Comparison of ENCODE assay signal across 25 cellular contexts in the genomic region with DNA sequence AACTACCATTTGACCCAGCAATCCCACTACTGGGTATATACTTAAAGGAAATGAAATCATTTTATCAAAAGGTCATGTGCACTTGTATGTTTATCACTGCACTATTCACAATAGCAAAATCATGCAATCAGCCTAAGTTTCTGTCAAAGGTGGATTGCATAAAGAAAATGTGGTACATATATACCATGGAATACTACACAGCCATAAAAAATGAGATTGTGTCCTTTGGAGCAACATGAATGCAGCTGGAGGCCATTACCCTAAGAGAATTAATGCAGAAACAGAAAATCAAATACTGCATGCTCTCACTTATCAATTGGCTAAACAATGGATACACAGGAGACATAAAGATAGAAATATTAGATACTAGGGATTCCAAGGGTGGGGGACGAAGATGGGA. TPM values are rescaled to one million over a fixed set of nuclear protein-coding genes. Genes with fewer than 3 reads are reported as not detected.
DNase-seq lines count a peak whose midpoint lies in the region; ATAC-seq, FAIRE-seq and TF ChIP-seq lines count a peak whose summit lies in the region.
"Had no signal": no experiment of that assay in that cellular context is flagged by ENCODE, and none has a peak within 500 bp of the region (broad histone marks: within the 10 kb centered on the region; RNA-seq: fewer than 3 reads in every experiment).

No MANE protein-coding gene starts in this region.

- TF ChIP-seq EP300 in SK-N-SH (IDR thresholded peaks at IDR 0.05; ENCODE audit: borderline replicate concordance in 1 of 2, low read depth in 1 of 2, low read length in 1 of 2): no peak

- H3K36me3 ChIP-seq in SK-N-SH (replicated peaks in 1 of 2; ENCODE audit: control insufficient read depth in 1 of 2, insufficient read depth in 2 of 2, low read length in 1 of 2): peaks cover 9 to 38% of the 10 kb centered on the region in 2 experiments

- FAIRE-seq in HTR-8/SVneo (lab: Jason Lieb, UNC): peak; percentile 80
- peak; percentile 9 for FAIRE-seq in urothelium cell line (lab: Jason Lieb, UNC)
- FAIRE-seq: GM12878, GM12892, GM18507 had no signal

- no peak overlapping the region for H3K27ac ChIP-seq in SK-N-SH (ENCODE audit: low read depth in 2 of 2, low read length in 1 of 2)
- H3K27ac ChIP-seq: 22Rv1; A549; BLaER1 treated with 17β-estradiol and CSF1 and Interleukin-3, amounts not matched to agents 10 nM and 100 nM; C4-2B had no signal

- no peaks in the 10 kb centered on the region for H3K9me2 ChIP-seq in SK-N-SH

- peaks cover 2% of the 10 kb centered on the region for H3F3A ChIP-seq in SK-N-SH (replicated peaks; ENCODE audit: insufficient read depth)

- CTCF ChIA-PET in SK-N-SH (lab: Yijun Ruan, JAX): no interaction called here

- no peaks in the 10 kb centered on the region for H4K20me1 ChIP-seq in SK-N-SH (ENCODE audit: insufficient read depth)

- no peak overlapping the region for H3K4me3 ChIP-seq in SK-N-SH (ENCODE audit: low read depth in 2 of 2, low read length in 1 of 2)
- H3K4me3 ChIP-seq: A549; BLaER1 treated with 17β-estradiol and CSF1 and Interleukin-3, amounts not matched to agents 10 nM and 100 nM; GM12878 had no signal

- no peak overlapping the region for H3K9ac ChIP-seq in SK-N-SH
- H3K9ac ChIP-seq: BLaER1 treated with 17β-estradiol and CSF1 and Interleukin-3, amounts not matched to agents 10 nM and 100 nM had no signal

- peaks cover 5% of the 10 kb centered on the region for H3K79me2 ChIP-seq in SK-N-SH (ENCODE audit: insufficient read depth)

- ATAC-seq in SK-N-SH treated with all-trans-retinoic acid at 6 μM for 48 hours: no peak
- ATAC-seq: A549; CD8-positive, alpha-beta T cell; GM12878 had no signal

- no peak for TF ChIP-seq CTCF in SK-N-SH (IDR thresholded peaks at IDR 0.05)

- WGBS in SK-N-SH (ENCODE audit: low lambda C conversion rate): 95% methylated on average over 1 of the region's 1 CpG

- no peaks in the 10 kb centered on the region for H3K27me3 ChIP-seq in SK-N-SH (ENCODE audit: insufficient read depth)
- H3K27me3 ChIP-seq: BLaER1 treated with 17β-estradiol and CSF1 and Interleukin-3, amounts not matched to agents 10 nM and 100 nM had no signal

- no peak for TF ChIP-seq RAD21 in SK-N-SH (IDR thresholded peaks at IDR 0.05; ENCODE audit: low read length)

- H3K4me1 ChIP-seq in SK-N-SH (ENCODE audit: control insufficient read depth in 1 of 2, insufficient read depth in 2 of 2, low read depth in 1 of 2, low read length in 1 of 2): no peaks in the 10 kb centered on the region
- H3K4me1 ChIP-seq: A549; BLaER1 treated with 17β-estradiol and CSF1 and Interleukin-3, amounts not matched to agents 10 nM and 100 nM; Caco-2 had no signal

- POLR2A ChIA-PET in SK-N-SH (lab: Yijun Ruan, JAX): no interaction called here

- H3K9me3 ChIP-seq in SK-N-SH: no peaks in the 10 kb centered on the region
- H3K9me3 ChIP-seq: A549, Caco-2 had no signal

- H2AFZ ChIP-seq in SK-N-SH (ENCODE audit: low read depth): no peak overlapping the region

- no peak for DNase-seq in SK-N-SH
- no peak for DNase-seq in HTR-8/SVneo (ENCODE audit: insufficient read length, low spot score)
- no peak for DNase-seq in urothelium cell line (ENCODE audit: low spot score)
- no peak for DNase-seq in effector CD8-positive, alpha-beta T cell (lab: John Stamatoyannopoulos, UW)
- no peak for DNase-seq in SIG-M5 treated with dmso at 0.1 percent for 504 hours (lab: John Stamatoyannopoulos, UW; ENCODE audit: unreplicated experiment)
- DNase-seq: AML-193; Caco-2; Calu3; CD4-positive, alpha-beta T cell; CD8-positive, alpha-beta T cell; DMS 273 treated with DMSO at 0.1 percent for 48 hours; DMS153; DMS53; DMS79; DND-41; EL; GDM1 had no signal

- no peak overlapping the region for H3K4me2 ChIP-seq in SK-N-SH
- H3K4me2 ChIP-seq: A549; BLaER1 treated with 17β-estradiol and CSF1 and Interleukin-3, amounts not matched to agents 10 nM and 100 nM had no signal

TF ChIP-seq in SK-N-SH treated with all-trans-retinoic acid at 6 μM for 48 hours, 23 proteins besides CTCF, POLR2A, EP300 and RAD21:
- TF ChIP-seq, protein P1, sequence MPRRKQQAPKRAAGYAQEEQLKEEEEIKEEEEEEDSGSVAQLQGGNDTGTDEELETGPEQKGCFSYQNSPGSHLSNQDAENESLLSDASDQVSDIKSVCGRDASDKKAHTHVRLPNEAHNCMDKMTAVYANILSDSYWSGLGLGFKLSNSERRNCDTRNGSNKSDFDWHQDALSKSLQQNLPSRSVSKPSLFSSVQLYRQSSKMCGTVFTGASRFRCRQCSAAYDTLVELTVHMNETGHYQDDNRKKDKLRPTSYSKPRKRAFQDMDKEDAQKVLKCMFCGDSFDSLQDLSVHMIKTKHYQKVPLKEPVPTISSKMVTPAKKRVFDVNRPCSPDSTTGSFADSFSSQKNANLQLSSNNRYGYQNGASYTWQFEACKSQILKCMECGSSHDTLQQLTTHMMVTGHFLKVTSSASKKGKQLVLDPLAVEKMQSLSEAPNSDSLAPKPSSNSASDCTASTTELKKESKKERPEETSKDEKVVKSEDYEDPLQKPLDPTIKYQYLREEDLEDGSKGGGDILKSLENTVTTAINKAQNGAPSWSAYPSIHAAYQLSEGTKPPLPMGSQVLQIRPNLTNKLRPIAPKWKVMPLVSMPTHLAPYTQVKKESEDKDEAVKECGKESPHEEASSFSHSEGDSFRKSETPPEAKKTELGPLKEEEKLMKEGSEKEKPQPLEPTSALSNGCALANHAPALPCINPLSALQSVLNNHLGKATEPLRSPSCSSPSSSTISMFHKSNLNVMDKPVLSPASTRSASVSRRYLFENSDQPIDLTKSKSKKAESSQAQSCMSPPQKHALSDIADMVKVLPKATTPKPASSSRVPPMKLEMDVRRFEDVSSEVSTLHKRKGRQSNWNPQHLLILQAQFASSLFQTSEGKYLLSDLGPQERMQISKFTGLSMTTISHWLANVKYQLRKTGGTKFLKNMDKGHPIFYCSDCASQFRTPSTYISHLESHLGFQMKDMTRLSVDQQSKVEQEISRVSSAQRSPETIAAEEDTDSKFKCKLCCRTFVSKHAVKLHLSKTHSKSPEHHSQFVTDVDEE (CRISPR knock-in tag; IDR thresholded peaks at IDR 0.05): no peak
- TF ChIP-seq ESRRG (CRISPR knock-in tag; IDR thresholded peaks at IDR 0.05): no peak
- TF ChIP-seq ZNF8 (CRISPR knock-in tag; IDR thresholded peaks at IDR 0.05): peak; percentile 75
TF ChIP-seq in SK-N-SH treated with all-trans-retinoic acid at 6 μM for 48 hours: peak in this region for 1.

TF ChIP-seq in SK-N-SH, 30 proteins besides CTCF, POLR2A, EP300 and RAD21:
- TF ChIP-seq, protein P2, sequence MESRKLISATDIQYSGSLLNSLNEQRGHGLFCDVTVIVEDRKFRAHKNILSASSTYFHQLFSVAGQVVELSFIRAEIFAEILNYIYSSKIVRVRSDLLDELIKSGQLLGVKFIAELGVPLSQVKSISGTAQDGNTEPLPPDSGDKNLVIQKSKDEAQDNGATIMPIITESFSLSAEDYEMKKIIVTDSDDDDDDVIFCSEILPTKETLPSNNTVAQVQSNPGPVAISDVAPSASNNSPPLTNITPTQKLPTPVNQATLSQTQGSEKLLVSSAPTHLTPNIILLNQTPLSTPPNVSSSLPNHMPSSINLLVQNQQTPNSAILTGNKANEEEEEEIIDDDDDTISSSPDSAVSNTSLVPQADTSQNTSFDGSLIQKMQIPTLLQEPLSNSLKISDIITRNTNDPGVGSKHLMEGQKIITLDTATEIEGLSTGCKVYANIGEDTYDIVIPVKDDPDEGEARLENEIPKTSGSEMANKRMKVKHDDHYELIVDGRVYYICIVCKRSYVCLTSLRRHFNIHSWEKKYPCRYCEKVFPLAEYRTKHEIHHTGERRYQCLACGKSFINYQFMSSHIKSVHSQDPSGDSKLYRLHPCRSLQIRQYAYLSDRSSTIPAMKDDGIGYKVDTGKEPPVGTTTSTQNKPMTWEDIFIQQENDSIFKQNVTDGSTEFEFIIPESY (IDR thresholded peaks at IDR 0.05; ENCODE audit: borderline replicate concordance, low read depth): no peak
- no peak for TF ChIP-seq TCF12 (IDR thresholded peaks at IDR 0.05)
- TF ChIP-seq SMC3 (IDR thresholded peaks at IDR 0.05; ENCODE audit: low read depth, low read length): no peak
- TF ChIP-seq, protein P3, sequence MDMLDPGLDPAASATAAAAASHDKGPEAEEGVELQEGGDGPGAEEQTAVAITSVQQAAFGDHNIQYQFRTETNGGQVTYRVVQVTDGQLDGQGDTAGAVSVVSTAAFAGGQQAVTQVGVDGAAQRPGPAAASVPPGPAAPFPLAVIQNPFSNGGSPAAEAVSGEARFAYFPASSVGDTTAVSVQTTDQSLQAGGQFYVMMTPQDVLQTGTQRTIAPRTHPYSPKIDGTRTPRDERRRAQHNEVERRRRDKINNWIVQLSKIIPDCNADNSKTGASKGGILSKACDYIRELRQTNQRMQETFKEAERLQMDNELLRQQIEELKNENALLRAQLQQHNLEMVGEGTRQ (IDR thresholded peaks at IDR 0.05; ENCODE audit: borderline replicate concordance, low read depth, low read length): no peak

RNA-seq across cellular contexts. Expression of a gene that starts 27.4 kb away (rescaled TPM):
- 24.2 and 31.1 TPM in 2 replicates for polyA plus RNA-seq in SK-N-SH (2012; rRNA removed)
- polyA plus RNA-seq in SK-N-SH (2012; cell fraction: cytosol; rRNA removed): 34.3 and 46.5 TPM in 2 replicates
- polyA plus RNA-seq in SK-N-SH (2012; cell fraction: nucleus; rRNA removed): 19.1 and 33.8 TPM in 2 replicates

RNA-seq across cellular contexts. Expression of a gene that starts 38.2 kb away (rescaled TPM):
- polyA plus RNA-seq in SK-N-SH (2012; rRNA removed): 0.05 and 0.15 TPM in 2 replicates
- 0.03 and 0.05 TPM in 2 replicates for polyA plus RNA-seq in SK-N-SH (2012; cell fraction: cytosol; rRNA removed)
- 0.58 and 0.87 TPM in 2 replicates for polyA plus RNA-seq in SK-N-SH (2012; cell fraction: nucleus; rRNA removed)
